In genomic region chr2:118584877-118585276, GRCh38 we compare ENCODE assay signal across 27 cellular contexts.
"Had no signal": no experiment of that assay in that cellular context is flagged by ENCODE, and none has a peak within 500 bp of the region (broad histone marks: within the 10 kb centered on the region; RNA-seq: fewer than 3 reads in every experiment).

No MANE protein-coding gene starts in this region.

- H3K4me1 ChIP-seq: adrenal gland, breast epithelium, colonic mucosa had no signal

- H3K9me3 ChIP-seq: adrenal gland, breast epithelium, colonic mucosa, gastrocnemius medialis had no signal

- DNase-seq: activated CD4-positive, alpha-beta memory T cell treated with anti-CD3 and anti-CD28 coated beads for 36 hours; activated CD4-positive, alpha-beta T cell treated with anti-CD3 and anti-CD28 coated beads for 36 hours; activated CD4-positive, alpha-beta T cell treated with anti-CD3 and anti-CD28 coated beads, Interleukin-2, amount 10 ng/mL, durations not matched to agents 24 days and 14 days; activated CD4-positive, CD25-positive, alpha-beta regulatory T cell; activated CD4-positive, CD25-positive, alpha-beta regulatory T cell treated with anti-CD3 and anti-CD28 coated beads, Interleukin-2, amount 50 U/mL, for 72 hours; activated CD8-positive, alpha-beta memory T cell treated with anti-CD3 and anti-CD28 coated beads, Interleukin-2, amount 10 ng/mL, durations not matched to agents 7 days and 5 days; activated CD8-positive, alpha-beta memory T cell treated with anti-CD3 and anti-CD28 coated beads, Interleukin-2, amount 50 U/mL, for 4 hours; activated CD8-positive, alpha-beta T cell treated with anti-CD3 and anti-CD28 coated beads, Interleukin-2, amount 10 ng/mL, durations not matched to agents 7 days and 5 days; activated effector memory CD4-positive, alpha-beta T cell treated with anti-CD3 and anti-CD28 coated beads, Interleukin-2, amount 50 U/mL, for 16 hours; activated naive CD4-positive, alpha-beta T cell treated with anti-CD3 and anti-CD28 coated beads for 36 hours; activated naive CD8-positive, alpha-beta T cell treated with anti-CD3 and anti-CD28 coated beads for 36 hours; activated naive CD8-positive, alpha-beta T cell treated with anti-CD3 and anti-CD28 coated beads, Interleukin-2, amount 50 U/mL, for 24 hours; activated T-cell treated with anti-CD3 and anti-CD28 coated beads, Interleukin-2, amount 50 U/mL, for 1 hour; activated T-cell treated with anti-CD3 and anti-CD28 coated beads, Interleukin-2, amount 50 U/mL, for 48 hours; adrenal gland; amygdala; aorta; central memory CD4-positive, alpha-beta T cell; cerebellar nuclear complex; colonic mucosa; effector CD8-positive, alpha-beta T cell; foreskin keratinocyte; gastrocnemius medialis; T-helper 2 cell had no signal

- H3K4me3 ChIP-seq: adrenal gland, breast epithelium, cardiac muscle cell, colonic mucosa, gastrocnemius medialis had no signal

- H3K27ac ChIP-seq: adrenal gland, breast epithelium, cardiac muscle cell, colonic mucosa, epithelial cell of prostate, foreskin keratinocyte, gastrocnemius medialis had no signal

- H3K36me3 ChIP-seq: adrenal gland, breast epithelium, cardiac muscle cell, colonic mucosa, gastrocnemius medialis had no signal

- H3K27me3 ChIP-seq: adrenal gland, cardiac muscle cell, colonic mucosa, foreskin keratinocyte, gastrocnemius medialis had no signal
